In genomic region chr12:60070541-60070940, GRCh38 we compare ENCODE assay signal across 18 cellular contexts.
DNase-seq lines count a peak whose midpoint lies in the region; ATAC-seq, FAIRE-seq and TF ChIP-seq lines count a peak whose summit lies in the region.
"Had no signal": no experiment of that assay in that cellular context is flagged by ENCODE, and none has a peak within 500 bp of the region (broad histone marks: within the 10 kb centered on the region; RNA-seq: fewer than 3 reads in every experiment).

No MANE protein-coding gene starts in this region.

- H3K4me1 ChIP-seq in PC-3 (ENCODE audit: insufficient read depth, low read length) (peaks cover 38% of the 10 kb centered on the region), endothelial cell of umbilical vein (ENCODE audit: control insufficient read depth, extremely low read depth, insufficient read depth, low read length) (peaks cover 16% of the 10 kb centered on the region)
- H3K4me1 ChIP-seq: BLaER1 treated with 17β-estradiol and CSF1 and Interleukin-3, amounts not matched to agents 10 nM and 100 nM had no signal

- H3K27ac ChIP-seq in PC-3 (ENCODE audit: low read length) (peak overlapping the region; percentile 34), endothelial cell of umbilical vein (ENCODE audit: insufficient read depth, low read depth, low read length) (no peak overlapping the region), coronary artery (no peak overlapping the region)
- H3K27ac ChIP-seq: 22Rv1; BLaER1 treated with 17β-estradiol and CSF1 and Interleukin-3, amounts not matched to agents 10 nM and 100 nM had no signal

- no TSS peak for BruUV-seq in PC-3 (replicated peaks; lab: Mats Ljungman, UMichigan)
- BruUV-seq in endothelial cell of umbilical vein (replicated peaks; lab: Mats Ljungman, UMichigan), result no TSS peak

- peak; percentile 48 for ATAC-seq in PC-3
- no peak for ATAC-seq in omental fat pad (ENCODE audit: low FRiP score)
- ATAC-seq: Panc1 had no signal

- dilution Hi-C loops in endothelial cell of umbilical vein (cut with MboI; ENCODE audit: extremely low pct_ligation_motif_present, low sequenced_read_pairs), result no loop called here

- FAIRE-seq in endothelial cell of umbilical vein (lab: Jason Lieb, UNC), result no peak

- no peaks in the 10 kb centered on the region for H4K20me1 ChIP-seq in PC-3 (ENCODE audit: low read length)
- H4K20me1 ChIP-seq in endothelial cell of umbilical vein (replicated peaks; ENCODE audit: control insufficient read depth, extremely low read depth, insufficient read depth, low read length), result no peaks in the 10 kb centered on the region
- H4K20me1 ChIP-seq: BLaER1 treated with 17β-estradiol and CSF1 and Interleukin-3, amounts not matched to agents 10 nM and 100 nM had no signal

- DNase-seq in SIG-M5 treated with dmso at 0.1 percent for 504 hours (lab: John Stamatoyannopoulos, UW; ENCODE audit: unreplicated experiment) (peak; percentile 3), SIG-M5 (lab: John Stamatoyannopoulos, UW) (no peak), PC-3 (peak; percentile 85), endothelial cell of umbilical vein (ENCODE audit: low read depth, low spot score) (peak; percentile 44), omental fat pad (ENCODE audit: low spot score) (no peak), coronary artery (ENCODE audit: low spot score) (no peak), NCI-H1417 (lab: John Stamatoyannopoulos, UW) (no peak)
- DNase-seq in stimulated activated CD4-positive, alpha-beta T cell treated with anti-CD3 and anti-CD28 coated beads, Interleukin-4, amount 100 ng/mL, for 24 hours, result no peak
- DNase-seq: DMS153, KBM-7, NCI-H1092, NCI-H1694, NCI-H774, SHP77 treated with DMSO at 0.1 percent for 48 hours, SW 1271 had no signal

- H3F3A ChIP-seq in PC-3 (ENCODE audit: low read length, unreplicated experiment), result no peaks in the 10 kb centered on the region

- no peaks in the 10 kb centered on the region for H3K79me2 ChIP-seq in PC-3 (ENCODE audit: low read length)
- no peaks in the 10 kb centered on the region for H3K79me2 ChIP-seq in endothelial cell of umbilical vein (ENCODE audit: control insufficient read depth, insufficient read depth, low read length)

- no peak overlapping the region for H3K4me3 ChIP-seq in PC-3 (ENCODE audit: low read length)
- H3K4me3 ChIP-seq in endothelial cell of umbilical vein (replicated peaks in 1 of 3; ENCODE audit: insufficient read depth in 1 of 3, low read depth in 1 of 3, low read length in 3 of 3), result no peak overlapping the region
- H3K4me3 ChIP-seq in coronary artery, result no peak overlapping the region
- H3K4me3 ChIP-seq: BLaER1 treated with 17β-estradiol and CSF1 and Interleukin-3, amounts not matched to agents 10 nM and 100 nM had no signal

- H3K9me3 ChIP-seq in PC-3 (ENCODE audit: low read length) (no peaks in the 10 kb centered on the region), endothelial cell of umbilical vein (replicated peaks; ENCODE audit: control insufficient read depth, insufficient read depth, low read length) (no peaks in the 10 kb centered on the region)
- H3K9me3 ChIP-seq: BLaER1 treated with 17β-estradiol and CSF1 and Interleukin-3, amounts not matched to agents 10 nM and 100 nM had no signal

- no peaks in the 10 kb centered on the region for H3K27me3 ChIP-seq in PC-3 (ENCODE audit: low read length)
- no peaks in the 10 kb centered on the region for H3K27me3 ChIP-seq in endothelial cell of umbilical vein (ENCODE audit: control insufficient read depth in 2 of 2, insufficient read depth in 2 of 2, low read length in 2 of 2)
- H3K27me3 ChIP-seq: BLaER1 treated with 17β-estradiol and CSF1 and Interleukin-3, amounts not matched to agents 10 nM and 100 nM had no signal

- no peaks in the 10 kb centered on the region for H3K9me2 ChIP-seq in PC-3 (replicated peaks; ENCODE audit: low read length)

- H3K9me1 ChIP-seq in endothelial cell of umbilical vein (replicated peaks; ENCODE audit: control insufficient read depth, extremely low read depth, insufficient read depth, low read length), result no peaks in the 10 kb centered on the region

- CTCF ChIA-PET in PC-3 (lab: Charles Lee), result no interaction called here
- CTCF ChIA-PET in endothelial cell of umbilical vein (lab: Charles Lee), result interaction anchor here (2.3 kb wide), 1 partner anchor 11 kb away, joined by 9 read pairs; no protein-coding TSS in a partner anchor

- no peaks in the 10 kb centered on the region for H3K36me3 ChIP-seq in PC-3 (ENCODE audit: low read depth, low read length)
- H3K36me3 ChIP-seq in endothelial cell of umbilical vein (ENCODE audit: control insufficient read depth in 2 of 2, extremely low read depth in 1 of 2, insufficient read depth in 2 of 2, low read length in 2 of 2), result no peaks in the 10 kb centered on the region
- H3K36me3 ChIP-seq: BLaER1 treated with 17β-estradiol and CSF1 and Interleukin-3, amounts not matched to agents 10 nM and 100 nM had no signal

- POLR2A ChIA-PET in PC-3 (lab: Charles Lee; ENCODE audit: unreplicated experiment) (no interaction called here), endothelial cell of umbilical vein (lab: Charles Lee) (no interaction called here)

- H3K4me2 ChIP-seq in PC-3 (ENCODE audit: low read length) (peak overlapping the region; percentile 19), endothelial cell of umbilical vein (ENCODE audit: insufficient read depth, low read length) (no peak overlapping the region)
- H3K4me2 ChIP-seq: BLaER1 treated with 17β-estradiol and CSF1 and Interleukin-3, amounts not matched to agents 10 nM and 100 nM had no signal

- intact Hi-C loops in PC-3 (cut with micrococcal nuclease) (loop anchor here (1.0 kb wide), 1 partner anchor 97 kb away; no protein-coding TSS in a partner anchor), endothelial cell of umbilical vein (cut with micrococcal nuclease) (loop anchor here (5.0 kb wide), 1 partner anchor 33 kb away; no protein-coding TSS in a partner anchor)

- TF ChIP-seq CTCF in PC-3 (conservative IDR thresholded peaks at IDR 0.05; ENCODE audit: low read depth, low read length) (no peak), endothelial cell of umbilical vein (IDR thresholded peaks at IDR 0.05; ENCODE audit: extremely low read depth in 1 of 2, insufficient read depth in 1 of 2, low read depth in 1 of 2, low read length in 2 of 2) (no peak), omental fat pad (IDR thresholded peaks at IDR 0.05) (no peak), coronary artery (IDR thresholded peaks at IDR 0.05) (no peak)

- H2AFZ ChIP-seq in PC-3 (ENCODE audit: low read length), result no peak overlapping the region
- H2AFZ ChIP-seq in endothelial cell of umbilical vein (ENCODE audit: low read depth, low read length), result no peak overlapping the region

- no peak overlapping the region for H3K9ac ChIP-seq in PC-3 (ENCODE audit: low read length)
- H3K9ac ChIP-seq in endothelial cell of umbilical vein (replicated peaks; ENCODE audit: extremely low read depth, insufficient read depth, low read length), result no peak overlapping the region
- H3K9ac ChIP-seq: BLaER1 treated with 17β-estradiol and CSF1 and Interleukin-3, amounts not matched to agents 10 nM and 100 nM had no signal

- TF ChIP-seq POLR2A in endothelial cell of umbilical vein (IDR thresholded peaks at IDR 0.05; ENCODE audit: low read depth, low read length), result no peak

TF ChIP-seq in endothelial cell of umbilical vein, 7 proteins besides CTCF, POLR2A, EP300 and RAD21:
- TF ChIP-seq GATA2 (IDR thresholded peaks at IDR 0.05; ENCODE audit: insufficient read depth, insufficient read length, low read depth, low read length) (no peak), FOS (IDR thresholded peaks at IDR 0.05; ENCODE audit: borderline replicate concordance, insufficient read depth, low read length) (peak; percentile 52), EZH2 (IDR thresholded peaks at IDR 0.05; ENCODE audit: borderline replicate concordance, low read depth, low read length, severe bottlenecking) (no peak), POLR2AphosphoS5 (IDR thresholded peaks at IDR 0.05; ENCODE audit: insufficient read depth, low read depth, low read length) (no peak), MAX (IDR thresholded peaks at IDR 0.05; ENCODE audit: insufficient read depth, insufficient read length) (no peak), MYC (IDR thresholded peaks at IDR 0.05; ENCODE audit: low read depth, low read length) (no peak), JUN (IDR thresholded peaks at IDR 0.05; ENCODE audit: borderline replicate concordance, insufficient read depth, insufficient read length, low read depth) (peak; percentile 82)

Comparison
In these comparisons a context has a peak if more than half of its experiments do, and no peak if none do; other contexts are left out.
1. DNase-seq: peak in SIG-M5 treated with dmso at 0.1 percent for 504 hours (single experiment), PC-3 (single experiment) and endothelial cell of umbilical vein (single experiment); none in SIG-M5 (single experiment), omental fat pad (single experiment), coronary artery (single experiment), stimulated activated CD4-positive, alpha-beta T cell treated with anti-CD3 and anti-CD28 coated beads, Interleukin-4, amount 100 ng/mL, for 24 hours (single experiment) and NCI-H1417 (0 of 3).